In genomic region chr6:123417411-123417810, GRCh38 we compare ENCODE assay signal across 14 cellular contexts.
"Had no signal": no experiment of that assay in that cellular context is flagged by ENCODE, and none has a peak within 500 bp of the region (broad histone marks: within the 10 kb centered on the region; RNA-seq: fewer than 3 reads in every experiment).

No MANE protein-coding gene starts in this region.

- H3K9me3 ChIP-seq: adrenal gland, right lobe of liver, thyroid gland had no signal

- H3K4me3 ChIP-seq: cardiac muscle cell, lung, right lobe of liver, thyroid gland had no signal

- H3K27me3 ChIP-seq: adrenal gland, cardiac muscle cell, right lobe of liver, thyroid gland had no signal

- ATAC-seq: activated naive CD4-positive, alpha-beta T cell treated with anti-CD3 and anti-CD28 coated beads, Interleukin-2, amount 50 U/mL, for 72 hours; esophagus mucosa; stimulated activated memory B cell treated with anti-CD40 and anti-IgM and Interleukin-4, amounts not matched to agents 10 μg/mL and 1 μg/mL and 100 μg/mL, for 72 hours had no signal

- H3K4me1 ChIP-seq: right lobe of liver, thyroid gland had no signal

- H3K36me3 ChIP-seq: adrenal gland, cardiac muscle cell, right lobe of liver, thyroid gland, WERI-Rb-1 had no signal

- DNase-seq: activated CD4-positive, alpha-beta T cell treated with anti-CD3 and anti-CD28 coated beads, Interleukin-2, amount 50 U/mL, for 4 hours; activated gamma-delta T cell treated with Interleukin-2 at 50 U/mL for 16 hours; effector CD8-positive, alpha-beta T cell; midbrain; right lobe of liver; stimulated activated CD4-positive, alpha-beta T cell treated with anti-CD3 and anti-CD28 coated beads, Interleukin-4, amount 100 ng/mL, for 4 hours; thyroid gland; WERI-Rb-1 had no signal

- H3K27ac ChIP-seq: cardiac muscle cell, right lobe of liver, thyroid gland, WERI-Rb-1 had no signal
